ENCODE assay signal across 12 cellular contexts in genomic region chr20:35174458-35175216, GRCh38. TPM values are rescaled to one million over a fixed set of nuclear protein-coding genes. Genes with fewer than 3 reads are reported as not detected.
DNase-seq lines count a peak whose midpoint lies in the region; ATAC-seq and TF ChIP-seq lines count a peak whose summit lies in the region.
"Had no signal": no experiment of that assay in that cellular context is flagged by ENCODE, and none has a peak within 500 bp of the region (broad histone marks: within the 10 kb centered on the region; RNA-seq: fewer than 3 reads in every experiment).

No MANE protein-coding gene starts in this region.

- H3K79me2 ChIP-seq in GM23248 (ENCODE audit: insufficient read depth) (no peaks in the 10 kb centered on the region), hepatocyte (no peaks in the 10 kb centered on the region)

- H3K36me3 ChIP-seq in GM23248 (ENCODE audit: low read depth) (peaks cover 4% of the 10 kb centered on the region; the same call in 1 of the 2 replicates), RWPE2 (ENCODE audit: low read depth) (peaks cover 31% of the 10 kb centered on the region), hepatocyte (replicated peaks; ENCODE audit: insufficient read depth, low read depth) (no peaks in the 10 kb centered on the region)
- H3K36me3 ChIP-seq: vagina had no signal

- intact Hi-C loops in sciatic nerve (cut with DNase I) = no loop called here

- H3K4me3 ChIP-seq in GM23248 = no peak overlapping the region
- H3K4me3 ChIP-seq in RWPE2 (ENCODE audit: severe bottlenecking) = no peak overlapping the region
- peak overlapping the region; percentile 34; the same call in 1 of the 2 replicates for H3K4me3 ChIP-seq in iPS-18c (ENCODE audit: insufficient read depth, low read depth, low read length)
- H3K4me3 ChIP-seq in hepatocyte = no peak overlapping the region
- H3K4me3 ChIP-seq: lower lobe of right lung, vagina had no signal

- in situ Hi-C loops in GM23248 (cut with MboI) = no loop called here

- 38 to 54% methylated on average over 38 to 44 of the region's 49 CpGs for WGBS in GM23248 (ENCODE audit: low coverage in 1 of 2, low lambda C conversion rate in 2 of 2, missing lambda C conversion rate in 2 of 2), 2 experiments
- 88% methylated on average over 29 of the region's 49 CpGs for WGBS in hepatocyte (ENCODE audit: low lambda C conversion rate, missing lambda C conversion rate)

- H2AFZ ChIP-seq in GM23248 = peak overlapping the region; percentile 36; the same call in 1 of the 2 replicates
- no peak overlapping the region for H2AFZ ChIP-seq in hepatocyte

- H3K27ac ChIP-seq in GM23248 (no peak overlapping the region), RWPE2 (ENCODE audit: poor library complexity, severe bottlenecking) (no peak overlapping the region), hepatocyte (no peak overlapping the region)
- H3K27ac ChIP-seq: lower lobe of right lung, vagina had no signal

- no peak for TF ChIP-seq CTCF in RWPE2 (IDR thresholded peaks at IDR 0.05; ENCODE audit: poor library complexity, severe bottlenecking)
- no peak for TF ChIP-seq CTCF in hepatocyte (IDR thresholded peaks at IDR 0.05; ENCODE audit: poor library complexity)

- H3K9me3 ChIP-seq in GM23248 (ENCODE audit: low read depth) (no peaks in the 10 kb centered on the region), RWPE2 (ENCODE audit: severe bottlenecking) (no peaks in the 10 kb centered on the region), iPS-18c (ENCODE audit: control insufficient read depth, insufficient read depth, low read length) (no peaks in the 10 kb centered on the region), hepatocyte (ENCODE audit: low read depth) (no peaks in the 10 kb centered on the region)
- H3K9me3 ChIP-seq: lower lobe of right lung, vagina had no signal

- no peak overlapping the region for H3K9ac ChIP-seq in GM23248

- H3K4me1 ChIP-seq in GM23248 (ENCODE audit: insufficient read depth) = peaks cover 13% of the 10 kb centered on the region; the same call in 1 of the 2 replicates
- H3K4me1 ChIP-seq in RWPE2 (ENCODE audit: insufficient read depth, poor library complexity, severe bottlenecking) = peaks cover 24% of the 10 kb centered on the region
- H3K4me1 ChIP-seq in hepatocyte (ENCODE audit: insufficient read depth) = no peaks in the 10 kb centered on the region

- H4K20me1 ChIP-seq in GM23248 (ENCODE audit: insufficient read depth) (no peaks in the 10 kb centered on the region), hepatocyte (ENCODE audit: insufficient read depth, poor library complexity, severe bottlenecking) (no peaks in the 10 kb centered on the region)

- peaks cover 10% of the 10 kb centered on the region for H3F3A ChIP-seq in GM23248 (ENCODE audit: insufficient read depth)

- H3K9me2 ChIP-seq in GM23248 (ENCODE audit: insufficient read depth) (no peaks in the 10 kb centered on the region), hepatocyte (replicated peaks; ENCODE audit: insufficient read depth) (no peaks in the 10 kb centered on the region)

- H3K4me2 ChIP-seq in GM23248 (ENCODE audit: unreplicated experiment) (peak overlapping the region; percentile 31), hepatocyte (no peak overlapping the region)

- H3K27me3 ChIP-seq in GM23248 (replicated peaks; ENCODE audit: insufficient read depth) (no peaks in the 10 kb centered on the region), RWPE2 (ENCODE audit: insufficient read depth, poor library complexity, severe bottlenecking) (no peaks in the 10 kb centered on the region), hepatocyte (no peaks in the 10 kb centered on the region)
- H3K27me3 ChIP-seq: vagina had no signal

- ATAC-seq in RWPE2 (ENCODE audit: low read depth) (no peak), sciatic nerve (peak; percentile 27), HG03460 (IDR thresholded peaks at IDR 0.05; ENCODE audit: unreplicated experiment) (no peak)

- peak; percentile 55 for DNase-seq in GM23248
- DNase-seq in RWPE2 (ENCODE audit: low spot score) = peak; percentile 83
- DNase-seq in sciatic nerve (ENCODE audit: low spot score) = no peak
- DNase-seq in NCI-H2227 treated with DMSO at 0.1 percent for 48 hours (lab: John Stamatoyannopoulos, UW) = no peak
- no peak for DNase-seq in hepatocyte (ENCODE audit: low spot score)
- DNase-seq: activated CD4-positive, CD25-positive, alpha-beta regulatory T cell treated with anti-CD3 and anti-CD28 coated beads, Interleukin-2, amount 50 U/mL, for 72 hours; KBM-7; lower lobe of right lung; NCI-H2171 treated with DMSO at 0.1 percent for 48 hours had no signal

RNA-seq across cellular contexts. Expression of gene PROCR, which starts 2.8 kb away (rescaled TPM):
- 34.4 and 44.3 TPM in 2 replicates for total RNA-seq in GM23248 (2014; rRNA removed; shearing (Covaris generic))
- polyA plus RNA-seq in GM23248 (2016; fragmentation: Nextera tagmentation; extraction: Ambion mirVana) (38.5 and 38.7 TPM in 2 replicates), hepatocyte (9.0 and 14.1 TPM in 2 replicates)
- total RNA-seq in sciatic nerve (24.0 TPM), hepatocyte (7.5 and 7.7 TPM in 2 replicates)

RNA-seq across cellular contexts. Expression of gene EDEM2, which starts 27.5 kb away (rescaled TPM):
- total RNA-seq in GM23248 (2014; rRNA removed; shearing (Covaris generic)) = 25.8 and 34.9 TPM in 2 replicates
- polyA plus RNA-seq in GM23248 (2016; fragmentation: Nextera tagmentation; extraction: Ambion mirVana) = 31.9 and 33.5 TPM in 2 replicates
- 15.4 TPM for total RNA-seq in sciatic nerve
- 24.7 and 27.4 TPM in 2 replicates for total RNA-seq in hepatocyte
- 38.3 and 40.8 TPM in 2 replicates for polyA plus RNA-seq in hepatocyte

RNA-seq across cellular contexts. Expression of gene MMP24, which starts 51.9 kb away (rescaled TPM):
- total RNA-seq in GM23248 (2014; rRNA removed; shearing (Covaris generic)) = 7.1 and 8.5 TPM in 2 replicates
- polyA plus RNA-seq in GM23248 (2016; fragmentation: Nextera tagmentation; extraction: Ambion mirVana) = 0.61 and 0.70 TPM in 2 replicates
- total RNA-seq in sciatic nerve = 0.49 TPM
- 0.76 and 1.2 TPM in 2 replicates for total RNA-seq in hepatocyte
- 0.69 and 1.2 TPM in 2 replicates for polyA plus RNA-seq in hepatocyte

Comparison
In these comparisons a context has a peak if more than half of its experiments do, and no peak if none do; other contexts are left out.
1. DNase-seq: peak in GM23248 (single experiment) and RWPE2 (single experiment); none in sciatic nerve (single experiment), NCI-H2227 treated with DMSO at 0.1 percent for 48 hours (single experiment) and hepatocyte (single experiment).